13 cellular contexts compared by ENCODE assay signal in the genomic region with DNA sequence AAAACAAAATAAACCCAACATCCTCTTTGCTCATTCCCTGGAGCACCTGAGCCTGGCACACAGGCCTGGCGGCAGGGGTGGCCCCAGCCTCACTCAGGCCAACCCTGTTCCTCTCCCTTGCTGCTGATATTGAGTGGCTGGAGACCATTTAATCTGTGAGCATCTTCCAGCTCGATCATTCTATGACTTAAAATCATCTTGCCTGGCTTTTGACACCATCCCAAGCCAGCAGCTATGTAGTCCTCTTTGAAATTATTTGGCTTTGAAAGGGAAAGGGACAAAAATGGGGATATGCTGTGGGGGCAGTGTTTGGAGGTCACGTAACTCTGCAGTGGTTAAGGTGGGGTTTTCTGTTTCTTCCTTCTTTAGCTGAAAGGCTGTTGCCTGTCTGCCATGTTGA. TPM values are rescaled to one million over a fixed set of nuclear protein-coding genes. Genes with fewer than 3 reads are reported as not detected.
DNase-seq lines count a peak whose midpoint lies in the region; ATAC-seq lines count a peak whose summit lies in the region.
"Had no signal": no experiment of that assay in that cellular context is flagged by ENCODE, and none has a peak within 500 bp of the region (broad histone marks: within the 10 kb centered on the region; RNA-seq: fewer than 3 reads in every experiment).

No MANE protein-coding gene starts in this region.

- POLR2A ChIA-PET in activated CD8-positive, alpha-beta T cell treated with anti-CD3 and anti-CD28 coated beads, Interleukin-2, amount 10 ng/mL, durations not matched to agents 7 days and 5 days (lab: Charles Lee) = interaction anchor here (1.1 kb wide), 1 partner anchor 13 kb away, joined by 4 read pairs; no protein-coding TSS in a partner anchor

- H3K4me3 Mint-ChIP-seq in stimulated activated naive CD8-positive, alpha-beta T cell treated with anti-CD3 and anti-CD28 coated beads, Interleukin-15, Interleukin-2, amounts not matched to agents 100 ng/mL and 50 ng/mL, for 24 hours = peak overlapping the region; percentile 36
- H3K4me3 Mint-ChIP-seq in activated CD8-positive, alpha-beta T cell treated with anti-CD3 and anti-CD28 coated beads, Interleukin-2, amount 10 ng/mL, durations not matched to agents 7 days and 5 days = no peak overlapping the region
- H3K4me3 Mint-ChIP-seq in immature natural killer cell = peak overlapping the region; percentile 7 to 77 (median 58)

- CTCF ChIA-PET in activated CD8-positive, alpha-beta T cell treated with anti-CD3 and anti-CD28 coated beads, Interleukin-2, amount 10 ng/mL, durations not matched to agents 7 days and 5 days (lab: Charles Lee) = interaction anchor here (0.9 to 2.0 kb wide), 4 partner anchors 16 to 174 kb away, joined by 3 to 6 read pairs (median 4); no protein-coding TSS in a partner anchor

- H3K27me3 Mint-ChIP-seq in stimulated activated naive CD8-positive, alpha-beta T cell treated with anti-CD3 and anti-CD28 coated beads, Interleukin-15, Interleukin-2, amounts not matched to agents 100 ng/mL and 50 ng/mL, for 24 hours = no peaks in the 10 kb centered on the region
- H3K27me3 Mint-ChIP-seq in activated CD8-positive, alpha-beta T cell treated with anti-CD3 and anti-CD28 coated beads, Interleukin-2, amount 10 ng/mL, durations not matched to agents 7 days and 5 days (ENCODE audit: low read depth) = no peaks in the 10 kb centered on the region
- H3K27me3 Mint-ChIP-seq in immature natural killer cell (ENCODE audit: low read depth in 3 of 3) = no peaks in the 10 kb centered on the region

- DNase-seq in stimulated activated naive CD8-positive, alpha-beta T cell treated with anti-CD3 and anti-CD28 coated beads, Interleukin-15, Interleukin-2, amounts not matched to agents 100 U/mL and 50 U/mL, for 24 hours = no peak
- DNase-seq in activated CD8-positive, alpha-beta T cell treated with anti-CD3 and anti-CD28 coated beads, Interleukin-2, amount 10 ng/mL, durations not matched to agents 7 days and 5 days = no peak
- DNase-seq in immature natural killer cell (no peak), cerebellum (ENCODE audit: low spot score) (no peak), HuH-7.5 (ENCODE audit: low spot score) (no peak), C1 segment of cervical spinal cord (lab: John Stamatoyannopoulos, UW) (no peak)
- DNase-seq: DMS79 treated with DMSO at 0.1 percent for 48 hours; gastrocnemius medialis; NK-92 treated with Interleukin-12 subunit alpha and Interleukin-12 subunit beta, amount 100 ng/mL, for 24 hours; stimulated activated CD4-positive, alpha-beta T cell treated with anti-CD3 and anti-CD28 coated beads, Interleukin-12 subunit alpha, Interleukin-12 subunit beta, amount 100 ng/mL, for 4 hours; transverse colon had no signal

- no peak for ATAC-seq in stimulated activated naive CD8-positive, alpha-beta T cell treated with anti-CD3 and anti-CD28 coated beads, Interleukin-15, Interleukin-2, amounts not matched to agents 100 U/mL and 50 U/mL, for 24 hours
- no peak for ATAC-seq in activated CD8-positive, alpha-beta T cell treated with anti-CD3 and anti-CD28 coated beads, Interleukin-2, amount 10 ng/mL, durations not matched to agents 7 days and 5 days
- ATAC-seq in GM19395 (IDR thresholded peaks at IDR 0.05; ENCODE audit: unreplicated experiment) = no peak
- ATAC-seq: gastrocnemius medialis had no signal

- peak overlapping the region; percentile 66 for H3K27ac Mint-ChIP-seq in stimulated activated naive CD8-positive, alpha-beta T cell treated with anti-CD3 and anti-CD28 coated beads, Interleukin-15, Interleukin-2, amounts not matched to agents 100 ng/mL and 50 ng/mL, for 24 hours
- H3K27ac Mint-ChIP-seq in activated CD8-positive, alpha-beta T cell treated with anti-CD3 and anti-CD28 coated beads, Interleukin-2, amount 10 ng/mL, durations not matched to agents 7 days and 5 days = peak overlapping the region; percentile 9
- H3K27ac Mint-ChIP-seq in immature natural killer cell = peak overlapping the region; percentile 39 to 86 (median 60)

- H3K36me3 Mint-ChIP-seq in stimulated activated naive CD8-positive, alpha-beta T cell treated with anti-CD3 and anti-CD28 coated beads, Interleukin-15, Interleukin-2, amounts not matched to agents 100 ng/mL and 50 ng/mL, for 24 hours (ENCODE audit: low read depth) = peaks cover 58% of the 10 kb centered on the region
- H3K36me3 Mint-ChIP-seq in activated CD8-positive, alpha-beta T cell treated with anti-CD3 and anti-CD28 coated beads, Interleukin-2, amount 10 ng/mL, durations not matched to agents 7 days and 5 days (ENCODE audit: low read depth) = peaks cover 47% of the 10 kb centered on the region
- no peaks in the 10 kb centered on the region for H3K36me3 Mint-ChIP-seq in immature natural killer cell

- H3K4me1 Mint-ChIP-seq in stimulated activated naive CD8-positive, alpha-beta T cell treated with anti-CD3 and anti-CD28 coated beads, Interleukin-15, Interleukin-2, amounts not matched to agents 100 ng/mL and 50 ng/mL, for 24 hours (ENCODE audit: low read depth) = peaks cover 95% of the 10 kb centered on the region
- peaks cover 81% of the 10 kb centered on the region for H3K4me1 Mint-ChIP-seq in activated CD8-positive, alpha-beta T cell treated with anti-CD3 and anti-CD28 coated beads, Interleukin-2, amount 10 ng/mL, durations not matched to agents 7 days and 5 days (ENCODE audit: low read depth)
- H3K4me1 Mint-ChIP-seq in immature natural killer cell = peaks cover 76 to 82% of the 10 kb centered on the region in 2 donors

- H3K9me3 Mint-ChIP-seq in stimulated activated naive CD8-positive, alpha-beta T cell treated with anti-CD3 and anti-CD28 coated beads, Interleukin-15, Interleukin-2, amounts not matched to agents 100 ng/mL and 50 ng/mL, for 24 hours = no peaks in the 10 kb centered on the region
- no peaks in the 10 kb centered on the region for H3K9me3 Mint-ChIP-seq in activated CD8-positive, alpha-beta T cell treated with anti-CD3 and anti-CD28 coated beads, Interleukin-2, amount 10 ng/mL, durations not matched to agents 7 days and 5 days (ENCODE audit: insufficient read depth)
- H3K9me3 Mint-ChIP-seq in immature natural killer cell = no peaks in the 10 kb centered on the region

RNA-seq across cellular contexts. Expression of gene EZR, which starts 22.8 kb away (rescaled TPM):
- total RNA-seq in activated CD8-positive, alpha-beta T cell treated with anti-CD3 and anti-CD28 coated beads, Interleukin-2, amount 10 ng/mL, durations not matched to agents 7 days and 5 days = 100 to 1,000 TPM; 177 to 180 TPM
- 100 to 1,000 TPM; 129 to 153 (median 139) TPM for polyA plus RNA-seq in immature natural killer cell
- total RNA-seq in cerebellum = 47.4 TPM

Comparison
In these comparisons a context has a peak if more than half of its experiments do, and no peak if none do; other contexts are left out.
1. H3K27ac Mint-ChIP-seq: peak in every context shown above with its lines; median percentile 66 in stimulated activated naive CD8-positive, alpha-beta T cell treated with anti-CD3 and anti-CD28 coated beads, Interleukin-15, Interleukin-2, amounts not matched to agents 100 ng/mL and 50 ng/mL, for 24 hours; 60 in immature natural killer cell; 9 in activated CD8-positive, alpha-beta T cell treated with anti-CD3 and anti-CD28 coated beads, Interleukin-2, amount 10 ng/mL, durations not matched to agents 7 days and 5 days.